In the genomic region with DNA sequence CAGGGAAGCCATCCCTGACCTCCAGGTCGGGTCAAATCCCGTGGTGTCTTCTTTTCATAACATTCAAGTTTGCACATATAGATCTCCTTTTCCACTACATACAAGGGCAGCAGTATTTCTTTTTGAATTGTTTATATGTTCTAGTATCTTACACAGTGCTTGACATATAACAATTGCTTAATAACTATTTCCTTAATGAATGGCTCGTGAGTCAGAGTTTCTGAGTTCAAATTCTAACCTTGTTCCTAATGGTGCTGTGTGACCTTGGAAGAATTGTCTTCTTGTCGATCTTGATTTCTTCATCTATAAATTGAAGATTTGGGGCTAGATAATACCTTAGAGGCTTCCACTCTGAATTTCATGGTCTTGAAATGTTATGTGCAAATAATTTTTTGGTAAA, we compare ENCODE assay signal across 31 cellular contexts.
"Had no signal": no experiment of that assay in that cellular context is flagged by ENCODE, and none has a peak within 500 bp of the region (broad histone marks: within the 10 kb centered on the region; RNA-seq: fewer than 3 reads in every experiment).

No MANE protein-coding gene starts in this region.

- H3K4me3 ChIP-seq: gastrocnemius medialis, heart left ventricle had no signal

- H3K9me3 ChIP-seq: gastrocnemius medialis, heart left ventricle had no signal

- H3K27me3 ChIP-seq: brain microvascular endothelial cell, gastrocnemius medialis had no signal

- ATAC-seq: activated naive CD4-positive, alpha-beta T cell treated with anti-CD3 and anti-CD28 coated beads, Interleukin-2, amount 50 U/mL, for 72 hours; activated T-cell treated with anti-CD3 and anti-CD28 coated beads, Interleukin-2, amount 50 U/mL, for 72 hours; effector memory CD8-positive, alpha-beta T cell; esophagus mucosa; foreskin keratinocyte; gastrocnemius medialis; heart left ventricle; T-helper 17 cell had no signal

- H3K4me1 ChIP-seq: foreskin keratinocyte, gastrocnemius medialis, heart left ventricle had no signal

- DNase-seq: activated CD4-positive, alpha-beta memory T cell treated with anti-CD3 and anti-CD28 coated beads, Interleukin-2, amount 10 ng/mL, durations not matched to agents 7 days and 5 days; activated CD4-positive, alpha-beta T cell treated with anti-CD3 and anti-CD28 coated beads for 1 hour; activated CD4-positive, alpha-beta T cell treated with anti-CD3 and anti-CD28 coated beads for 4 hours; activated CD4-positive, alpha-beta T cell treated with anti-CD3 and anti-CD28 coated beads, Interleukin-2, amount 10 ng/mL, durations not matched to agents 7 days and 5 days; activated CD4-positive, alpha-beta T cell treated with anti-CD3 and anti-CD28 coated beads, Interleukin-2, amount 50 U/mL, for 4 hours; activated CD8-positive, alpha-beta memory T cell treated with anti-CD3 and anti-CD28 coated beads, Interleukin-2, amount 50 U/mL, for 48 hours; activated gamma-delta T cell; activated naive CD4-positive, alpha-beta T cell; activated naive CD4-positive, alpha-beta T cell treated with anti-CD3 and anti-CD28 coated beads, Interleukin-2, amount 10 ng/mL, durations not matched to agents 7 days and 5 days; activated naive CD8-positive, alpha-beta T cell treated with anti-CD3 and anti-CD28 coated beads, Interleukin-2, amount 10 ng/mL, durations not matched to agents 7 days and 5 days; activated T-cell treated with anti-CD3 and anti-CD28 coated beads for 4 hours; activated T-cell treated with anti-CD3 and anti-CD28 coated beads, Interleukin-2, amount 50 U/mL, for 24 hours; activated T-cell treated with anti-CD3 and anti-CD28 coated beads, Interleukin-2, amount 50 U/mL, for 72 hours; amniotic stem cell; anterior cingulate cortex; brain microvascular endothelial cell; caudate nucleus; cortex of kidney; dermis blood vessel endothelial cell; effector CD4-positive, alpha-beta T cell; effector memory CD8-positive, alpha-beta T cell; foreskin keratinocyte; gastrocnemius medialis; glutamatergic neuron; heart left ventricle; T-helper 1 cell; T-helper 17 cell; T1000 had no signal

- H3K36me3 ChIP-seq: brain microvascular endothelial cell, gastrocnemius medialis, heart left ventricle had no signal

- H3K27ac ChIP-seq: brain microvascular endothelial cell, epithelial cell of prostate, foreskin keratinocyte, gastrocnemius medialis, heart left ventricle had no signal
